ENCODE assay signal across 10 cellular contexts in the genomic region with DNA sequence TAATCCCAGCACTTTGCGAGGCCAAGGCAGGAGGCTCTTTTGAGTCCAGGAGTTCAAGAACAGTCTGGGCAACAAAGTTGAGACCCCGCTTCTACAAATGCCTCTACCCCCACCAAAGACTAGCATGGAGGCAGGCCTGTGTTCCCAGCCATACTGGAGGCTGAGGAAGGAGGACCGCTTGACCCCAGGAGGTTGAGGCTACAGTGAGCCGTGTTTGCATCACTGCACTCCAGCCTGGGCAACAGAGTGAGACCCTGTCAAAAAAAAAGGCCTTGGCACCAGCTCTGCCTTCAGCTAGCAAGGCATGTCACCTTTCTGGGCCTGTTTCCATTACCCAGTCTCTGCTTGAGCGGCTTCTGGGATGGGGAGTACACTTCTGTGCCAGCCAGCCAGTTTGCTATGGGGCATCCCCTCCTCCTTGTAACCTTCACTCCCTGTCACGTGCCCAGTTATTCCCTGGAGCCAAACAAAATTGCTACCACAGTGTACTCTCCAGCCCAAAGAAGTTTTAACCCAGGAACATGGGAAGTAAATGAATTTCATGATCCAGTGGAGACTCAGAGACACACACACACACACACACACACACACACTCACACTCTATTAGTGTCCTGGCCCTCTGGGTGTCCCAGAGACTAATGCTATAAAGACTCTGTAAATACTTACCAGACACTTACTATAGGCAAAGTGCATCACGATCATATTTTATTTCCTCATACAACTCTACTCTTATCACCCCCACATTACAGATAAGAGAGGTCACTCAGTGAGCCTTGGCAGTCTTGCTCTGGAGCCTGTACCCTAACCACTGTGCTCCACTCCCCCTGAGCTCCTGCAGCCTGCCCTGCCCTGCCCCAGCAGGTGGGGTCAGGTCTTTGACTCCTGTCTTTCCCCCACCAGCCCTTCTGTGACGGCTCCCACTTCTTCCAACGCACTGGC. TPM values are rescaled to one million over a fixed set of nuclear protein-coding genes. Genes with fewer than 3 reads are reported as not detected.
A peak's percentile ranks its signal among the peaks of the same experiment; 100 is the strongest.
DNase-seq lines count a peak whose midpoint lies in the region; ATAC-seq and TF ChIP-seq lines count a peak whose summit lies in the region.
"Had no signal": no experiment of that assay in that cellular context is flagged by ENCODE, and none has a peak within 500 bp of the region (broad histone marks: within the 10 kb centered on the region; RNA-seq: fewer than 3 reads in every experiment).

No MANE protein-coding gene starts in this region.

- TF ChIP-seq CTCF in testis (IDR thresholded peaks at IDR 0.05): no peak

- H3K36me3 Mint-ChIP-seq in activated CD4-positive, alpha-beta T cell treated with anti-CD3 and anti-CD28 coated beads, Interleukin-2, amount 10 ng/mL, durations not matched to agents 24 days and 14 days (ENCODE audit: low read depth): peaks cover 28% of the 10 kb centered on the region
- H3K36me3 Mint-ChIP-seq in activated naive CD4-positive, alpha-beta T cell treated with anti-CD3 and anti-CD28 coated beads, Interleukin-2, amount 50 U/mL, for 72 hours: peaks cover 10 to 21% of the 10 kb centered on the region in 2 donors

- no peaks in the 10 kb centered on the region for H3K9me3 Mint-ChIP-seq in activated CD4-positive, alpha-beta T cell treated with anti-CD3 and anti-CD28 coated beads, Interleukin-2, amount 10 ng/mL, durations not matched to agents 24 days and 14 days
- peaks cover 0 to 6% of the 10 kb centered on the region in 2 donors for H3K9me3 Mint-ChIP-seq in activated naive CD4-positive, alpha-beta T cell treated with anti-CD3 and anti-CD28 coated beads, Interleukin-2, amount 50 U/mL, for 72 hours
- H3K9me3 Mint-ChIP-seq: neural progenitor cell had no signal

- H3K27ac Mint-ChIP-seq in activated CD4-positive, alpha-beta T cell treated with anti-CD3 and anti-CD28 coated beads, Interleukin-2, amount 10 ng/mL, durations not matched to agents 24 days and 14 days: peak overlapping the region; percentile 73
- peak overlapping the region; percentile 6 to 89 for H3K27ac Mint-ChIP-seq in activated naive CD4-positive, alpha-beta T cell treated with anti-CD3 and anti-CD28 coated beads, Interleukin-2, amount 50 U/mL, for 72 hours
- H3K27ac Mint-ChIP-seq: neural progenitor cell had no signal

- H3K27me3 ChIP-seq in layer of hippocampus (ENCODE audit: control insufficient read depth, insufficient read depth, low read length) (no peaks in the 10 kb centered on the region), testis (no peaks in the 10 kb centered on the region), SJCRH30 (no peaks in the 10 kb centered on the region)

- intact Hi-C loops in activated CD4-positive, alpha-beta T cell treated with anti-CD3 and anti-CD28 coated beads, Interleukin-2, amount 10 ng/mL, durations not matched to agents 24 days and 14 days (cut with micrococcal nuclease): loop anchor here (10.0 kb wide), 1 partner anchor 178 kb away; no protein-coding TSS in a partner anchor
- intact Hi-C loops in testis (cut with DNase I; ENCODE audit: low total_unique reads): loop anchor here (5.0 kb wide), 1 partner anchor 55 kb away; no protein-coding TSS in a partner anchor

- no peak overlapping the region for H3K4me3 ChIP-seq in testis
- H3K4me3 ChIP-seq in SJCRH30: no peak overlapping the region
- H3K4me3 ChIP-seq: neural progenitor cell had no signal

- H3K27ac ChIP-seq in layer of hippocampus (ENCODE audit: low read depth, low read length) (peak overlapping the region; percentile 25), testis (peak overlapping the region in 1 of 2 donors; percentile 89), SJCRH30 (no peak overlapping the region)
- H3K27ac ChIP-seq: neural progenitor cell had no signal

- H3K27me3 Mint-ChIP-seq in activated CD4-positive, alpha-beta T cell treated with anti-CD3 and anti-CD28 coated beads, Interleukin-2, amount 10 ng/mL, durations not matched to agents 24 days and 14 days: no peaks in the 10 kb centered on the region

- TF ChIP-seq POLR2A in testis (IDR thresholded peaks at IDR 0.05): no peak

- peaks cover 62% of the 10 kb centered on the region for H3K4me1 ChIP-seq in testis
- peaks cover 22% of the 10 kb centered on the region for H3K4me1 ChIP-seq in SJCRH30

- WGBS in testis, 2 donors: 53 to 68% methylated on average over 8 to 9 of the region's 9 CpGs

- DNase-seq in activated CD4-positive, alpha-beta T cell treated with anti-CD3 and anti-CD28 coated beads, Interleukin-2, amount 10 ng/mL, durations not matched to agents 24 days and 14 days: no peak
- no peak for DNase-seq in activated CD4-positive, alpha-beta T cell treated with anti-CD3 and anti-CD28 coated beads for 1 hour
- DNase-seq in activated naive CD4-positive, alpha-beta T cell treated with anti-CD3 and anti-CD28 coated beads, Interleukin-2, amount 50 U/mL, for 72 hours (ENCODE audit: low spot score in 2 of 2): no peak
- peak; percentile 70 for DNase-seq in testis
- no peak for DNase-seq in DMS153 (lab: John Stamatoyannopoulos, UW)
- no peak for DNase-seq in 8988T
- no peak for DNase-seq in SJCRH30
- DNase-seq: NCI-H1694 treated with DMSO at 0.1 percent for 48 hours had no signal

- H3K36me3 ChIP-seq in testis (ENCODE audit: low read depth, missing control alignments): no peaks in the 10 kb centered on the region
- peaks cover 32% of the 10 kb centered on the region for H3K36me3 ChIP-seq in SJCRH30
- H3K36me3 ChIP-seq: neural progenitor cell had no signal

- peak overlapping the region; percentile 93 for H3K4me3 Mint-ChIP-seq in activated CD4-positive, alpha-beta T cell treated with anti-CD3 and anti-CD28 coated beads, Interleukin-2, amount 10 ng/mL, durations not matched to agents 24 days and 14 days

- H3K9me3 ChIP-seq in testis (no peaks in the 10 kb centered on the region), SJCRH30 (replicated peaks) (no peaks in the 10 kb centered on the region)

- ATAC-seq in activated naive CD4-positive, alpha-beta T cell treated with anti-CD3 and anti-CD28 coated beads, Interleukin-2, amount 50 U/mL, for 72 hours: no peak

- H3K4me1 Mint-ChIP-seq in activated CD4-positive, alpha-beta T cell treated with anti-CD3 and anti-CD28 coated beads, Interleukin-2, amount 10 ng/mL, durations not matched to agents 24 days and 14 days: peaks cover 62% of the 10 kb centered on the region

RNA-seq across cellular contexts. Expression of a gene that starts 2.5 kb away (rescaled TPM):
- total RNA-seq in activated CD4-positive, alpha-beta T cell treated with anti-CD3 and anti-CD28 coated beads, Interleukin-2, amount 10 ng/mL, durations not matched to agents 24 days and 14 days: 44.0 and 46.7 TPM in 2 replicates
- total RNA-seq in activated naive CD4-positive, alpha-beta T cell treated with anti-CD3 and anti-CD28 coated beads, Interleukin-2, amount 50 U/mL, for 72 hours: 10 to 100 TPM; 32.7 to 40.7 TPM
- total RNA-seq in testis: 10 to 100 TPM; 13.9 to 14.3 TPM
- polyA plus RNA-seq in testis (ENCODE audit: insufficient read depth, low read depth, low replicate concordance): 25.7 TPM
- 11.6 and 14.5 TPM in 2 replicates for total RNA-seq in SJCRH30 (2014; rRNA removed; shearing (Covaris generic))

RNA-seq across cellular contexts. Expression of a gene that starts 15.5 kb away (rescaled TPM):
- 4.7 and 5.5 TPM in 2 replicates for total RNA-seq in activated CD4-positive, alpha-beta T cell treated with anti-CD3 and anti-CD28 coated beads, Interleukin-2, amount 10 ng/mL, durations not matched to agents 24 days and 14 days
- 1 to 10 TPM; 3.1 to 6.9 TPM for total RNA-seq in activated naive CD4-positive, alpha-beta T cell treated with anti-CD3 and anti-CD28 coated beads, Interleukin-2, amount 50 U/mL, for 72 hours
- total RNA-seq in testis: 10 to 100 TPM in 1 of 2 donors, 1 to 10 TPM in 1; 8.1 to 20.9 TPM
- polyA plus RNA-seq in testis (ENCODE audit: insufficient read depth, low read depth, low replicate concordance): 21.2 TPM
- 10.7 and 13.8 TPM in 2 replicates for total RNA-seq in SJCRH30 (2014; rRNA removed; shearing (Covaris generic))

RNA-seq across cellular contexts. Expression of a gene that starts 19.9 kb away (rescaled TPM):
- 356 and 358 TPM in 2 replicates for total RNA-seq in activated CD4-positive, alpha-beta T cell treated with anti-CD3 and anti-CD28 coated beads, Interleukin-2, amount 10 ng/mL, durations not matched to agents 24 days and 14 days
- 100 to 1,000 TPM; 339 to 405 TPM for total RNA-seq in activated naive CD4-positive, alpha-beta T cell treated with anti-CD3 and anti-CD28 coated beads, Interleukin-2, amount 50 U/mL, for 72 hours
- 100 to 1,000 TPM; 111 to 113 TPM for total RNA-seq in testis
- 144 TPM for polyA plus RNA-seq in testis (ENCODE audit: insufficient read depth, low read depth, low replicate concordance)
- total RNA-seq in SJCRH30 (2014; rRNA removed; shearing (Covaris generic)): 239 and 280 TPM in 2 replicates

RNA-seq across cellular contexts. Expression of a gene that starts 27.6 kb away (rescaled TPM):
- 243 and 248 TPM in 2 replicates for total RNA-seq in activated CD4-positive, alpha-beta T cell treated with anti-CD3 and anti-CD28 coated beads, Interleukin-2, amount 10 ng/mL, durations not matched to agents 24 days and 14 days
- total RNA-seq in activated naive CD4-positive, alpha-beta T cell treated with anti-CD3 and anti-CD28 coated beads, Interleukin-2, amount 50 U/mL, for 72 hours: 100 to 1,000 TPM; 204 to 288 TPM
- total RNA-seq in testis: 100 to 1,000 TPM; 157 to 176 TPM
- 86.9 TPM for polyA plus RNA-seq in testis (ENCODE audit: insufficient read depth, low read depth, low replicate concordance)
- 24.2 and 35.5 TPM in 2 replicates for total RNA-seq in SJCRH30 (2014; rRNA removed; shearing (Covaris generic))

RNA-seq across cellular contexts. Expression of a gene that starts 57.9 kb away (rescaled TPM):
- 52.1 and 54.9 TPM in 2 replicates for total RNA-seq in activated CD4-positive, alpha-beta T cell treated with anti-CD3 and anti-CD28 coated beads, Interleukin-2, amount 10 ng/mL, durations not matched to agents 24 days and 14 days
- total RNA-seq in activated naive CD4-positive, alpha-beta T cell treated with anti-CD3 and anti-CD28 coated beads, Interleukin-2, amount 50 U/mL, for 72 hours: 10 to 100 TPM; 27.5 to 31.3 TPM
- total RNA-seq in testis: 10 to 100 TPM; 16.8 to 19.4 TPM
- 18.6 TPM for polyA plus RNA-seq in testis (ENCODE audit: insufficient read depth, low read depth, low replicate concordance)
- total RNA-seq in SJCRH30 (2014; rRNA removed; shearing (Covaris generic)): 6.1 and 6.6 TPM in 2 replicates
